31 cellular contexts compared by ENCODE assay signal in the genomic region with DNA sequence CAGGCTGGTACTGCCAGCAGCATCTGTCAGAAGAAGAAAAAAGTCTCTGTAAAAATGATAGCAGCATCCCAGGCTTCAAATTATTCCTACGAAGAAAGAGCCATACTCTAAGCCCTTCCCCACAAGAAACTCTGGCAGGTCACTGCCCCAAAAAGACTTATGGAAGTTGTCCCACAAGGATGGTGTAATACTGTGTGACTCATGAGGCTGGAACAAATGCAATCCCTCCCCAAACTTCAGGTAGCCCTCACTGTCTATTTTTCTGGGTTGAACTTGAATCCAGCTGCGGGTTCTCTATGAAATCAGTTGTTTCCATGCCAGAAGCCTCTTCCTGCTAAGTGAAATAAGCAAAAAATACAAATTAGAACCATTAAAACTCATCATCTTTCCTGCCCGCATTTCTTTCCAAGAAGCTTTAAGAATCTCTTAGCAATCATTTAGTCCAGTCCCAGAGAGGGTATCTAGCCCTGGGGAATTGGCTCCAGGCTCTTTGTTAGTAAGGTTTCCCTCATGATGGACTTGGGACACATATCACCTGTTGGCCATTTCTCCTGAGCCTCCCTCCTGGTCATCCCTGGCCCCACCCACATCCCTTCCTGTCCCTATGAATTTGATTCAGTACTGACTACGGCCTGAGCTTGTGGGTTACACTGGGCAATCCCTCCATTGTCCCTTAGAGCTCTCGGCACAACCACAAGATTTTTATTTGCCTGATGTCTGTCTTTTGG. TPM values are rescaled to one million over a fixed set of nuclear protein-coding genes. Genes with fewer than 3 reads are reported as not detected.
A peak's percentile ranks its signal among the peaks of the same experiment; 100 is the strongest.
DNase-seq lines count a peak whose midpoint lies in the region; ATAC-seq, FAIRE-seq and TF ChIP-seq lines count a peak whose summit lies in the region.
"Had no signal": no experiment of that assay in that cellular context is flagged by ENCODE, and none has a peak within 500 bp of the region (broad histone marks: within the 10 kb centered on the region; RNA-seq: fewer than 3 reads in every experiment).

No MANE protein-coding gene starts in this region.

- 71 to 84% methylated on average over 3 to 5 of the region's 5 CpGs for WGBS in gastroesophageal sphincter (ENCODE audit: low coverage in 1 of 2), 2 donors
- WGBS in esophagus muscularis mucosa, result 73% methylated on average over 5 of the region's 5 CpGs

- no peak overlapping the region for H3K27ac ChIP-seq in gastroesophageal sphincter
- H3K27ac ChIP-seq in esophagus muscularis mucosa (replicated peaks in 1 of 4), result no peak overlapping the region
- H3K27ac ChIP-seq: body of pancreas, epithelial cell of prostate, right lobe of liver, RWPE1, testis had no signal

- H3K9me3 ChIP-seq in gastroesophageal sphincter, result no peaks in the 10 kb centered on the region
- no peaks in the 10 kb centered on the region for H3K9me3 ChIP-seq in esophagus muscularis mucosa
- H3K9me3 ChIP-seq: body of pancreas, right lobe of liver, SK-N-SH, testis had no signal

- peak; percentile 24 for ATAC-seq in left ventricle myocardium superior
- no peak for ATAC-seq in Right ventricle myocardium superior (ENCODE audit: poor library complexity)
- peak; percentile 79 for ATAC-seq in gastroesophageal sphincter
- ATAC-seq in HG03196 (IDR thresholded peaks at IDR 0.05; ENCODE audit: unreplicated experiment), result no peak
- no peak for ATAC-seq in GM21528 (IDR thresholded peaks at IDR 0.05; ENCODE audit: low FRiP score, unreplicated experiment)
- ATAC-seq: body of pancreas, left colon had no signal

- H3K27me3 ChIP-seq in bronchial epithelial cell (ENCODE audit: control insufficient read depth, insufficient read depth, low read length) (no peaks in the 10 kb centered on the region), gastroesophageal sphincter (no peaks in the 10 kb centered on the region), esophagus muscularis mucosa (no peaks in the 10 kb centered on the region)
- H3K27me3 ChIP-seq: body of pancreas, right lobe of liver, testis had no signal

- FAIRE-seq in bronchial epithelial cell (lab: Jason Lieb, UNC), result peak; percentile 81
- FAIRE-seq: A204.1, GM12892, TTC549 had no signal

- intact Hi-C loops in left ventricle myocardium superior (cut with micrococcal nuclease), result no loop called here
- intact Hi-C loops in Right ventricle myocardium superior (cut with DNase I), result no loop called here
- intact Hi-C loops in esophagus muscularis mucosa (cut with DNase I), result loop anchor here (5.0 kb wide), 1 partner anchor 77 kb away; no protein-coding TSS in a partner anchor

- H3K4me1 ChIP-seq in gastroesophageal sphincter (peaks cover 0 to 6% (median 3%) of the 10 kb centered on the region in 3 donors), esophagus muscularis mucosa (peaks cover 0 to 18% (median 8%) of the 10 kb centered on the region in 4 donors)
- H3K4me1 ChIP-seq: body of pancreas, right lobe of liver, testis had no signal

- no peak overlapping the region for H3K4me3 ChIP-seq in bronchial epithelial cell (ENCODE audit: low read depth, low read length)
- no peak overlapping the region for H3K4me3 ChIP-seq in gastroesophageal sphincter
- H3K4me3 ChIP-seq in esophagus muscularis mucosa, result no peak overlapping the region
- H3K4me3 ChIP-seq: body of pancreas, right lobe of liver, testis had no signal

- TF ChIP-seq CTCF in bronchial epithelial cell (IDR thresholded peaks at IDR 0.05; ENCODE audit: insufficient read depth, low read length, severe bottlenecking), result no peak
- no peak for TF ChIP-seq CTCF in gastroesophageal sphincter (IDR thresholded peaks at IDR 0.05)
- no peak for TF ChIP-seq CTCF in esophagus muscularis mucosa (IDR thresholded peaks at IDR 0.05)

- TF ChIP-seq POLR2A in gastroesophageal sphincter (IDR thresholded peaks at IDR 0.05) (no peak), esophagus muscularis mucosa (IDR thresholded peaks at IDR 0.05; ENCODE audit: low read depth) (no peak)

- TF ChIP-seq EP300 in gastroesophageal sphincter (IDR thresholded peaks at IDR 0.05) (no peak), esophagus muscularis mucosa (IDR thresholded peaks at IDR 0.05) (no peak)

- no peak for DNase-seq in left ventricle myocardium superior
- no peak for DNase-seq in Right ventricle myocardium superior
- peak; percentile 40 for DNase-seq in bronchial epithelial cell (ENCODE audit: low read depth)
- DNase-seq in esophagus muscularis mucosa (ENCODE audit: extremely low spot score), result no peak
- no peak for DNase-seq in cerebellar nuclear complex (lab: John Stamatoyannopoulos, UW)
- DNase-seq: activated CD4-positive, alpha-beta memory T cell treated with anti-CD3 and anti-CD28 coated beads, Interleukin-2, amount 10 ng/mL, durations not matched to agents 7 days and 5 days; activated CD4-positive, CD25-positive, alpha-beta regulatory T cell treated with anti-CD3 and anti-CD28 coated beads, Interleukin-2, amount 50 U/mL, for 72 hours; activated naive CD8-positive, alpha-beta T cell treated with anti-CD3 and anti-CD28 coated beads, Interleukin-2, amount 10 ng/mL, durations not matched to agents 7 days and 5 days; CD8-positive, alpha-beta memory T cell; DMS 273 treated with DMSO at 0.1 percent for 48 hours; hypothalamus; immature natural killer cell; left colon; mesendoderm; NCI-H1105 treated with DMSO at 0.1 percent for 48 hours; NCI-H2029 treated with DMSO at 0.1 percent for 48 hours; NCI-H2227 treated with DMSO at 0.1 percent for 48 hours; NCI-H748 treated with DMSO at 0.1 percent for 48 hours; right lobe of liver; SK-N-SH; stimulated activated naive CD4-positive, alpha-beta T cell; testis had no signal

- H3K36me3 ChIP-seq in bronchial epithelial cell (ENCODE audit: control insufficient read depth, insufficient read depth, low read length), result no peaks in the 10 kb centered on the region
- no peaks in the 10 kb centered on the region for H3K36me3 ChIP-seq in gastroesophageal sphincter
- no peaks in the 10 kb centered on the region for H3K36me3 ChIP-seq in esophagus muscularis mucosa
- H3K36me3 ChIP-seq: right lobe of liver had no signal

RNA-seq across cellular contexts. Expression of gene FAM174B, which starts 51.7 kb away (rescaled TPM):
- total RNA-seq in left ventricle myocardium superior (12.6 TPM), Right ventricle myocardium superior (11.9 TPM), bronchial epithelial cell (0.53 and 4.6 TPM in 2 replicates), gastroesophageal sphincter (10 to 100 TPM in 3 of 4 donors, 1 to 10 TPM in 1; 9.2 to 15.5 (median 13.3) TPM), esophagus muscularis mucosa (10 to 100 TPM in 2 of 4 donors, 1 to 10 TPM in 2; 7.5 to 15.2 (median 9.9) TPM)

Comparison
In these comparisons a context has a peak if more than half of its experiments do, and no peak if none do; other contexts are left out.
1. ATAC-seq: peak in left ventricle myocardium superior (single experiment) and gastroesophageal sphincter (single experiment); none in Right ventricle myocardium superior (single experiment), HG03196 (single experiment) and GM21528 (single experiment).